24 cellular contexts compared by ENCODE assay signal in genomic region chr6:148765878-148766808, GRCh38.
"Had no signal": no experiment of that assay in that cellular context is flagged by ENCODE, and none has a peak within 500 bp of the region (broad histone marks: within the 10 kb centered on the region; RNA-seq: fewer than 3 reads in every experiment).

No MANE protein-coding gene starts in this region.

- H3K27me3 ChIP-seq: breast epithelium, colonic mucosa, dorsolateral prefrontal cortex, esophagus squamous epithelium, gastroesophageal sphincter, right lobe of liver, upper lobe of left lung had no signal

- H3K27ac ChIP-seq: breast epithelium, colonic mucosa, dorsolateral prefrontal cortex, esophagus squamous epithelium, gastroesophageal sphincter, parathyroid adenoma, right lobe of liver, skin epidermis, thoracic aorta, upper lobe of left lung, VCaP had no signal

- H3K9me3 ChIP-seq: breast epithelium, colonic mucosa, gastroesophageal sphincter, right lobe of liver, thoracic aorta, upper lobe of left lung had no signal

- H3K4me3 Mint-ChIP-seq: activated naive CD8-positive, alpha-beta T cell treated with anti-CD3 and anti-CD28 coated beads, Interleukin-2, amount 10 ng/mL, durations not matched to agents 7 days and 5 days; activated T-cell treated with anti-CD3 and anti-CD28 coated beads, Interleukin-2, amount 50 U/mL, for 4 hours; central memory CD8-positive, alpha-beta T cell; stimulated activated effector memory CD8-positive, alpha-beta T cell treated with anti-CD3 and anti-CD28 coated beads, Interleukin-12 subunit alpha, Interleukin-12 subunit beta, amount 100 ng/mL, for 72 hours had no signal

- ATAC-seq: activated T-cell treated with anti-CD3 and anti-CD28 coated beads, Interleukin-2, amount 50 U/mL, for 4 hours; gastroesophageal sphincter; left ventricle myocardium superior; right lobe of liver; stimulated activated effector memory CD8-positive, alpha-beta T cell treated with anti-CD3 and anti-CD28 coated beads, Interleukin-12 subunit alpha, Interleukin-12 subunit beta, amount 100 ng/mL, for 72 hours had no signal

- H3K9ac ChIP-seq: parathyroid adenoma had no signal

- H3K27ac Mint-ChIP-seq: activated naive CD8-positive, alpha-beta T cell treated with anti-CD3 and anti-CD28 coated beads, Interleukin-2, amount 10 ng/mL, durations not matched to agents 7 days and 5 days; stimulated activated effector memory CD8-positive, alpha-beta T cell treated with anti-CD3 and anti-CD28 coated beads, Interleukin-12 subunit alpha, Interleukin-12 subunit beta, amount 100 ng/mL, for 72 hours had no signal

- H3K36me3 ChIP-seq: breast epithelium, colonic mucosa, esophagus squamous epithelium, gastroesophageal sphincter, right lobe of liver, thoracic aorta, upper lobe of left lung had no signal

- DNase-seq: activated CD4-positive, alpha-beta T cell treated with anti-CD3 and anti-CD28 coated beads, Interleukin-2, amount 50 U/mL, for 4 hours; activated CD8-positive, alpha-beta memory T cell treated with anti-CD3 and anti-CD28 coated beads, Interleukin-2, amount 50 U/mL, for 48 hours; activated naive CD4-positive, alpha-beta T cell treated with Interleukin-2 at 50 U/mL for 16 hours; activated naive CD8-positive, alpha-beta T cell treated with anti-CD3 and anti-CD28 coated beads, Interleukin-2, amount 10 ng/mL, durations not matched to agents 7 days and 5 days; activated T-cell treated with anti-CD3 and anti-CD28 coated beads, Interleukin-2, amount 50 U/mL, for 4 hours; amniotic stem cell; colonic mucosa; dorsolateral prefrontal cortex; esophagus squamous epithelium; hypothalamus; left ventricle myocardium superior; mammary epithelial cell; nucleus accumbens; right lobe of liver; stimulated activated CD4-positive, alpha-beta T cell treated with anti-CD3 and anti-CD28 coated beads, Interleukin-2, amount 100 ng/mL, for 24 hours; upper lobe of left lung had no signal

- H3K9me3 Mint-ChIP-seq: activated naive CD8-positive, alpha-beta T cell treated with anti-CD3 and anti-CD28 coated beads, Interleukin-2, amount 10 ng/mL, durations not matched to agents 7 days and 5 days; activated T-cell treated with anti-CD3 and anti-CD28 coated beads, Interleukin-2, amount 50 U/mL, for 4 hours; central memory CD8-positive, alpha-beta T cell; stimulated activated effector memory CD8-positive, alpha-beta T cell treated with anti-CD3 and anti-CD28 coated beads, Interleukin-12 subunit alpha, Interleukin-12 subunit beta, amount 100 ng/mL, for 72 hours had no signal

- H2AFZ ChIP-seq: parathyroid adenoma had no signal

- H3K27me3 Mint-ChIP-seq: central memory CD8-positive, alpha-beta T cell had no signal

- H3K4me3 ChIP-seq: breast epithelium, colonic mucosa, dorsolateral prefrontal cortex, esophagus squamous epithelium, gastroesophageal sphincter, right lobe of liver, skin epidermis, thoracic aorta, upper lobe of left lung had no signal

- H3K4me1 ChIP-seq: breast epithelium, colonic mucosa, right lobe of liver had no signal

- H3K36me3 Mint-ChIP-seq: activated naive CD8-positive, alpha-beta T cell treated with anti-CD3 and anti-CD28 coated beads, Interleukin-2, amount 10 ng/mL, durations not matched to agents 7 days and 5 days had no signal
